35 cellular contexts compared by ENCODE assay signal in genomic region chr12:128695697-128696096, GRCh38.
DNase-seq lines count a peak whose midpoint lies in the region; FAIRE-seq and TF ChIP-seq lines count a peak whose summit lies in the region.
"Had no signal": no experiment of that assay in that cellular context is flagged by ENCODE, and none has a peak within 500 bp of the region (broad histone marks: within the 10 kb centered on the region; RNA-seq: fewer than 3 reads in every experiment).

No MANE protein-coding gene starts in this region.

- H4K91ac ChIP-seq in H1 (replicated peaks; ENCODE audit: insufficient read length, low read length) (no peak overlapping the region), neuronal stem cell (ENCODE audit: low read depth, low read length, poor library complexity) (no peak overlapping the region)

- H2BK15ac ChIP-seq in H1 (ENCODE audit: low read length) (no peak overlapping the region), neuronal stem cell (ENCODE audit: low read length) (peak overlapping the region; percentile 23)

- no peak for FAIRE-seq in H1 (lab: Jason Lieb, UNC)
- FAIRE-seq: A204.1, A549, D721Med had no signal

- H3K27me3 ChIP-seq in H1 (replicated peaks in 1 of 4; ENCODE audit: control insufficient read depth in 3 of 4, extremely low read depth in 1 of 4, insufficient read depth in 3 of 4, low read length in 3 of 4) (no peaks in the 10 kb centered on the region), neuronal stem cell (ENCODE audit: control insufficient read depth in 3 of 3, insufficient read depth in 3 of 3, low read depth in 1 of 3, low read length in 3 of 3) (no peaks in the 10 kb centered on the region)
- H3K27me3 ChIP-seq: BE2C; BLaER1; BLaER1 treated with 17β-estradiol and CSF1 and Interleukin-3, amounts not matched to agents 10 nM and 100 nM had no signal

- no peak overlapping the region for H3K27ac ChIP-seq in H1 (ENCODE audit: low read depth, low read length)
- H3K27ac ChIP-seq in neuronal stem cell (replicated peaks; ENCODE audit: low read length): no peak overlapping the region
- H3K27ac ChIP-seq: 22Rv1; A549; BLaER1; BLaER1 treated with 17β-estradiol and CSF1 and Interleukin-3, amounts not matched to agents 10 nM and 100 nM; C4-2B had no signal

- H3K56ac ChIP-seq in H1 (replicated peaks; ENCODE audit: insufficient read length, low read depth, low read length): no peak overlapping the region

- no peak for TF ChIP-seq CTCF in H1 (IDR thresholded peaks at IDR 0.05; ENCODE audit: control extremely low read depth in 1 of 3, insufficient read depth in 1 of 3, low read depth in 1 of 3, low read length in 3 of 3)

- intact Hi-C loops in posterior vena cava (cut with DNase I): no loop called here

- H2BK120ac ChIP-seq in H1 (replicated peaks; ENCODE audit: low read depth, low read length) (no peak overlapping the region), neuronal stem cell (ENCODE audit: low read depth, low read length) (no peak overlapping the region)

- H3K18ac ChIP-seq in H1 (ENCODE audit: extremely low read depth, low read length) (no peak overlapping the region), neuronal stem cell (ENCODE audit: low read length) (peak overlapping the region; percentile 63)

- H3K79me1 ChIP-seq in H1 (ENCODE audit: low read depth, low read length) (no peaks in the 10 kb centered on the region), neuronal stem cell (ENCODE audit: low read depth, low read length) (no peaks in the 10 kb centered on the region)

- H2BK5ac ChIP-seq in H1 (ENCODE audit: low read depth, low read length): no peak overlapping the region
- H2BK5ac ChIP-seq in neuronal stem cell (ENCODE audit: low read length): no peak overlapping the region

- H3K9ac ChIP-seq in H1 (replicated peaks in 1 of 4; ENCODE audit: extremely low read depth in 1 of 4, low read depth in 3 of 4, low read length in 3 of 4) (no peak overlapping the region), neuronal stem cell (ENCODE audit: low read depth, low read length, poor library complexity) (no peak overlapping the region)
- H3K9ac ChIP-seq: BLaER1; BLaER1 treated with 17β-estradiol and CSF1 and Interleukin-3, amounts not matched to agents 10 nM and 100 nM had no signal

- H3K4me2 ChIP-seq in H1 (ENCODE audit: insufficient read depth in 1 of 2, low read depth in 2 of 2, low read length in 2 of 2) (no peak overlapping the region), neuronal stem cell (ENCODE audit: insufficient read depth, low read length, poor library complexity, severe bottlenecking) (no peak overlapping the region)
- H3K4me2 ChIP-seq: A549; BLaER1; BLaER1 treated with 17β-estradiol and CSF1 and Interleukin-3, amounts not matched to agents 10 nM and 100 nM had no signal

- POLR2A ChIA-PET in H1 (lab: Charles Lee; ENCODE audit: partially characterized antibody): no interaction called here

- H2AK5ac ChIP-seq in H1 (ENCODE audit: low read depth, low read length): no peak overlapping the region
- peak overlapping the region; percentile 60 for H2AK5ac ChIP-seq in neuronal stem cell (ENCODE audit: low read depth, low read length)

- TF ChIP-seq POLR2A in H1 (IDR thresholded peaks at IDR 0.05; ENCODE audit: control extremely low read depth in 1 of 2, low read depth in 2 of 2, low read length in 2 of 2): no peak

- TF ChIP-seq EP300 in H1 (IDR thresholded peaks at IDR 0.05; ENCODE audit: borderline replicate concordance in 1 of 2, low read depth in 2 of 2, low read length in 2 of 2): no peak

- H3K9me3 ChIP-seq in H1 (ENCODE audit: insufficient read depth in 2 of 2, low read depth in 1 of 2, low read length in 1 of 2) (no peaks in the 10 kb centered on the region; a peak in 1 of 4 replicates), neuronal stem cell (replicated peaks in 1 of 2; ENCODE audit: control insufficient read depth in 2 of 2, insufficient read depth in 1 of 2, low read depth in 1 of 2, low read length in 2 of 2) (peaks cover 0 to 13% of the 10 kb centered on the region in 2 donors)
- H3K9me3 ChIP-seq: A549, Caco-2 had no signal

- no peak overlapping the region for H4K5ac ChIP-seq in H1 (ENCODE audit: insufficient read length, low read depth, low read length)

- H2BK12ac ChIP-seq in H1 (ENCODE audit: low read depth, low read length) (no peak overlapping the region), neuronal stem cell (ENCODE audit: low read length) (no peak overlapping the region)

- H3K79me2 ChIP-seq in H1 (ENCODE audit: control insufficient read depth in 1 of 2, insufficient read depth in 2 of 2, low read length in 2 of 2): no peaks in the 10 kb centered on the region

- H3K4ac ChIP-seq in H1 (replicated peaks; ENCODE audit: insufficient read length, low read depth, low read length): no peak overlapping the region
- no peak overlapping the region for H3K4ac ChIP-seq in neuronal stem cell (ENCODE audit: low read length)

- DNase-seq in H1 (ENCODE audit: low read depth in 1 of 2, low spot score in 2 of 2) (no peak), mesenteric fat pad (ENCODE audit: low spot score) (peak; percentile 84), neuronal stem cell (ENCODE audit: low spot score) (no peak), posterior vena cava (ENCODE audit: low spot score) (peak; percentile 73), UCSD-AML1 (lab: John Stamatoyannopoulos, UW; ENCODE audit: unreplicated experiment) (no peak), CD1c-positive myeloid dendritic cell (ENCODE audit: extremely low spot score) (no peak), NCI-H2171 treated with DMSO at 0.1 percent for 48 hours (lab: John Stamatoyannopoulos, UW) (no peak)
- no peak for DNase-seq in central memory CD4-positive, alpha-beta T cell
- DNase-seq: 8988T; ACHN; AML-193; BE2C; C1 segment of cervical spinal cord; Caco-2; Calu3; CD4-positive, alpha-beta memory T cell; CD4-positive, alpha-beta T cell; CD4-positive, CD25-positive, alpha-beta regulatory T cell; CD8-positive, alpha-beta memory T cell; CD8-positive, alpha-beta T cell; COR-L47; DMS 273 treated with DMSO at 0.1 percent for 48 hours; DMS153; DMS53; DMS79; DMS79 treated with DMSO at 0.1 percent for 48 hours; DND-41; EL had no signal

- H3K14ac ChIP-seq in H1 (ENCODE audit: insufficient read length) (no peak overlapping the region), neuronal stem cell (ENCODE audit: low read length) (peak overlapping the region; percentile 33)

- no peaks in the 10 kb centered on the region for H4K20me1 ChIP-seq in H1 (replicated peaks in 1 of 2; ENCODE audit: control insufficient read depth in 1 of 2, insufficient read depth in 2 of 2, low read length in 2 of 2)
- H4K20me1 ChIP-seq: BLaER1; BLaER1 treated with 17β-estradiol and CSF1 and Interleukin-3, amounts not matched to agents 10 nM and 100 nM had no signal

- no peak overlapping the region for H2BK20ac ChIP-seq in H1 (ENCODE audit: low read length)

- H3K4me1 ChIP-seq in H1 (replicated peaks in 1 of 4; ENCODE audit: control insufficient read depth in 3 of 4, insufficient read depth in 4 of 4, low read length in 3 of 4) (no peaks in the 10 kb centered on the region), neuronal stem cell (ENCODE audit: control insufficient read depth in 2 of 2, insufficient read depth in 1 of 2, low read depth in 1 of 2, low read length in 2 of 2) (no peaks in the 10 kb centered on the region)
- H3K4me1 ChIP-seq: A549; BE2C; BLaER1; BLaER1 treated with 17β-estradiol and CSF1 and Interleukin-3, amounts not matched to agents 10 nM and 100 nM; Caco-2 had no signal

- H3K23ac ChIP-seq in H1 (ENCODE audit: insufficient read length): no peak overlapping the region
- peak overlapping the region; percentile 18 for H3K23ac ChIP-seq in neuronal stem cell (ENCODE audit: low read depth, low read length, poor library complexity)

- H3K4me3 ChIP-seq in H1 (ENCODE audit: extremely low read depth in 1 of 4, insufficient read depth in 2 of 4, low read depth in 3 of 4, low read length in 4 of 4): no peak overlapping the region
- peak overlapping the region in 1 of 2 donors; percentile 56 for H3K4me3 ChIP-seq in neuronal stem cell (ENCODE audit: low read length in 2 of 2)
- H3K4me3 ChIP-seq: A549; BLaER1; BLaER1 treated with 17β-estradiol and CSF1 and Interleukin-3, amounts not matched to agents 10 nM and 100 nM had no signal

- no peaks in the 10 kb centered on the region for H3K36me3 ChIP-seq in H1 (ENCODE audit: control insufficient read depth in 2 of 4, insufficient read depth in 4 of 4, low read length in 3 of 4)
- H3K36me3 ChIP-seq in neuronal stem cell (replicated peaks in 1 of 2; ENCODE audit: control insufficient read depth in 2 of 2, insufficient read depth in 2 of 2, low read length in 2 of 2): peaks cover 0 to 44% of the 10 kb centered on the region in 2 donors
- H3K36me3 ChIP-seq: BE2C; BLaER1; BLaER1 treated with 17β-estradiol and CSF1 and Interleukin-3, amounts not matched to agents 10 nM and 100 nM had no signal

- no peaks in the 10 kb centered on the region; the same call in 1 of the 2 replicates for H3K23me2 ChIP-seq in H1 (ENCODE audit: low read depth, low read length)

- CTCF ChIA-PET in H1 (lab: Charles Lee; ENCODE audit: partially characterized antibody): interaction anchor here (0.9 to 1.1 kb wide), 3 partner anchors 8 to 112 kb away, joined by 3 to 5 read pairs (median 3); no protein-coding TSS in a partner anchor

- H4K8ac ChIP-seq in H1 (ENCODE audit: extremely low read depth, insufficient read depth, low read length) (peak overlapping the region; percentile 31; the same call in 1 of the 2 replicates), neuronal stem cell (ENCODE audit: low read depth, low read length) (no peak overlapping the region)

- no peak for TF ChIP-seq RAD21 in H1 (IDR thresholded peaks at IDR 0.05 in 1 of 2, conservative IDR thresholded peaks at IDR 0.05 in 1 of 2; ENCODE audit: low read depth in 2 of 2, low read length in 2 of 2)

- H2AFZ ChIP-seq in H1 (ENCODE audit: low read length) (no peak overlapping the region), neuronal stem cell (ENCODE audit: low read length) (no peak overlapping the region)

- 88% methylated on average over 22 of the region's 22 CpGs; no CpG with 5 or more reads in 1 of the 2 experiments for WGBS in H1 (ENCODE audit: extremely low coverage in 1 of 2, insufficient coverage in 1 of 2, insufficient read length in 1 of 2, insufficient replicate concordance in 2 of 2, low coverage in 1 of 2, low lambda C conversion rate in 2 of 2, missing lambda C conversion rate in 1 of 2), 2 experiments
- WGBS in neuronal stem cell (ENCODE audit: extremely low coverage in 2 of 2, insufficient read length in 2 of 2, insufficient replicate concordance in 1 of 2), 2 donors: no CpG with 5 or more reads among the region's 22 CpGs

TF ChIP-seq in H1, 55 proteins besides CTCF, POLR2A, EP300 and RAD21 (continues in another document):
- no peak for TF ChIP-seq GTF2F1 (IDR thresholded peaks at IDR 0.05; ENCODE audit: borderline replicate concordance, low read depth, low read length)
- no peak for TF ChIP-seq GABPA (IDR thresholded peaks at IDR 0.05; ENCODE audit: borderline replicate concordance, insufficient read depth, low read length)
- no peak for TF ChIP-seq CBX5 (IDR thresholded peaks at IDR 0.05; ENCODE audit: low read depth, low read length)
- no peak for TF ChIP-seq SIRT6 (IDR thresholded peaks at IDR 0.05; ENCODE audit: low read length)
- no peak for TF ChIP-seq BACH1 (IDR thresholded peaks at IDR 0.05; ENCODE audit: low read length)
- no peak for TF ChIP-seq ZNF274 (IDR thresholded peaks at IDR 0.05; ENCODE audit: borderline replicate concordance, extremely low read depth, low read length)
- no peak for TF ChIP-seq KDM1A (IDR thresholded peaks at IDR 0.05; ENCODE audit: borderline replicate concordance, low read length)

Comparison
In these comparisons a context has a peak if more than half of its experiments do, and no peak if none do; other contexts are left out.
1. DNase-seq: peak in mesenteric fat pad (single experiment) and posterior vena cava (single experiment); none in H1 (0 of 2), neuronal stem cell (single experiment), central memory CD4-positive, alpha-beta T cell (single experiment), UCSD-AML1 (single experiment), CD1c-positive myeloid dendritic cell (single experiment) and NCI-H2171 treated with DMSO at 0.1 percent for 48 hours (single experiment).